8 cellular contexts compared by ENCODE assay signal in genomic region chr2:176637497-176638166, GRCh38.
A peak's percentile ranks its signal among the peaks of the same experiment; 100 is the strongest.
DNase-seq lines count a peak whose midpoint lies in the region; ATAC-seq lines count a peak whose summit lies in the region.

No MANE protein-coding gene starts in this region.

- ATAC-seq in HG02610 (IDR thresholded peaks at IDR 0.05; ENCODE audit: unreplicated experiment) (peak; percentile 25), left colon (peak; percentile 70)
- peak; percentile 51 for ATAC-seq in stimulated activated naive CD8-positive, alpha-beta T cell treated with anti-CD3 and anti-CD28 coated beads, Interleukin-15, Interleukin-2, amounts not matched to agents 100 U/mL and 50 U/mL, for 24 hours

- DNase-seq in activated T-cell treated with anti-CD3 and anti-CD28 coated beads, Interleukin-2, amount 50 U/mL, for 1 hour: peak; percentile 20
- DNase-seq in activated T-cell treated with anti-CD3 and anti-CD28 coated beads for 4 hours (no peak), NCI-H526 (lab: John Stamatoyannopoulos, UW) (peak; percentile 30 to 85), T47D (ENCODE audit: low read depth in 1 of 2, low spot score in 1 of 2) (peak; percentile 23 to 44), left colon (peak; percentile 43 to 62), putamen (ENCODE audit: low spot score) (no peak)
- DNase-seq in stimulated activated naive CD8-positive, alpha-beta T cell treated with anti-CD3 and anti-CD28 coated beads, Interleukin-15, Interleukin-2, amounts not matched to agents 100 U/mL and 50 U/mL, for 24 hours: peak; percentile 19

- in situ Hi-C loops in T47D (cut with HindIII; ENCODE audit: low pct_unique_long_range_greater_than_20kb, low sequenced_read_pairs): no loop called here

- intact Hi-C loops in left colon (cut with DNase I, micrococcal nuclease): loop anchor here in 1 of 2 donors (5.0 kb wide), 2 partner anchors 85 to 495 kb away; no protein-coding TSS in a partner anchor

Comparison
In these comparisons a context has a peak if more than half of its experiments do, and no peak if none do; other contexts are left out.
1. DNase-seq: peak in activated T-cell treated with anti-CD3 and anti-CD28 coated beads, Interleukin-2, amount 50 U/mL, for 1 hour (single experiment), NCI-H526 (2 of 2), T47D (2 of 2), left colon (2 of 2) and stimulated activated naive CD8-positive, alpha-beta T cell treated with anti-CD3 and anti-CD28 coated beads, Interleukin-15, Interleukin-2, amounts not matched to agents 100 U/mL and 50 U/mL, for 24 hours (single experiment); none in activated T-cell treated with anti-CD3 and anti-CD28 coated beads for 4 hours (single experiment) and putamen (single experiment).
2. Peak in every context shown above with its lines, with median percentiles within 50 percentile points of each other: ATAC-seq.